1 cellular context compared by ENCODE assay signal in the genomic region with DNA sequence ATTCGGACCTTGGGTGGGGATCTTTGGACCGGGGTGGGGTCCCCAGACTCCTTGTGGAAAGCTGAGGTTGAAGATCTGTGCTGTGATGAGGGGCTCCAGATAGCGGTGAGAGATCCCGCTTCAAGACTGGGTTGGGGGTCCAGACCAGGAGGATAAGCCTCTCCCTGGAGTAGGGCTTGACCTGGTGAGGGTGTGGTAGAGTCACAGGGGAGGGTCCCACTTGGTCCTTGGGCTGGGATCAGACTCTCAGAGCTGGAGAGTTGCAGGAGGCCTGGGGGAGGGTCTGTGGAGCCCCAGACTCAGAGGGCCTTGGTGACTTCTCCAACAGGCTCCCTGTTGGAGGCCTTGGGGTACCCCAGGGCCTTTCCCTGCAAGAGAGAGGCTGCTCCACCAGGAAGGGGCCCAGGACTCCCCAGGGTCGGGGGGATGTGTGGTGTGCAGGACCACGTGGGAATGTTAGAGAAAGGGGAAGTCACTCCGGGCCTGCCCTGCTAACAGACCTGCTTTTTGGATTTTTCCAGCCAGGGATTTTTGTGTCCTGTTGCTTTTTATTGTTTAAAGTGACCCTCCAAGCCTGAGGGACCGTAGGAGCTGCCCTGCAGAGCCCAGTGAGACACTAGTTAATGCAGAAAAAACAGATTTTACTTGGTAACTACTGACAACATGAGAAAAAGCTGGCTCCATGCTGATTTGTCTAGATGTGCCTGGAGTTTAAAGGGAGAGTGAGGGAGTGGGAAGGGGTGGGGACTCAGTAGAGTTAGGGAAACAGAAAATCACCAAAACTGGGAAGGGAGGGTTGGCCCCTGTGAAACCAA.
TF ChIP-seq lines count a peak whose summit lies in the region.

No MANE protein-coding gene starts in this region.

TF ChIP-seq in K562, 482 proteins besides CTCF, POLR2A, EP300 and RAD21 (continued from another document and continues in another):
- TF ChIP-seq ZNF165 (CRISPR knock-in tag; IDR thresholded peaks at IDR 0.05; ENCODE audit: borderline replicate concordance) = peak; percentile 85; the same call in 1 of the 2 replicates
- peak; percentile 25; the same call in 1 of the 2 replicates for TF ChIP-seq HDAC8 (tag; IDR thresholded peaks at IDR 0.05)
- TF ChIP-seq DMBX1 (CRISPR knock-in tag; IDR thresholded peaks at IDR 0.05; ENCODE audit: borderline replicate concordance) = peak; percentile 72; the same call in 1 of the 2 replicates
- no peak; the same call in 1 of the 2 replicates for TF ChIP-seq NR2F6 (CRISPR knock-in tag; IDR thresholded peaks at IDR 0.05)
- TF ChIP-seq ZNF79 (CRISPR knock-in tag; IDR thresholded peaks at IDR 0.05; ENCODE audit: low read depth) = 0 out of 2 replicates have a peak, but pooled peaks have one; percentile 37
- no peak for TF ChIP-seq ESRRB (CRISPR knock-in tag; IDR thresholded peaks at IDR 0.05; ENCODE audit: borderline replicate concordance)
- TF ChIP-seq MECOM (CRISPR knock-in tag; IDR thresholded peaks at IDR 0.05) = 0 out of 2 replicates have a peak, but pooled peaks have one; percentile 28
- peak; percentile 80; the same call in 1 of the 2 replicates for TF ChIP-seq ZNF695 (CRISPR knock-in tag; IDR thresholded peaks at IDR 0.05)
- TF ChIP-seq, protein P1, sequence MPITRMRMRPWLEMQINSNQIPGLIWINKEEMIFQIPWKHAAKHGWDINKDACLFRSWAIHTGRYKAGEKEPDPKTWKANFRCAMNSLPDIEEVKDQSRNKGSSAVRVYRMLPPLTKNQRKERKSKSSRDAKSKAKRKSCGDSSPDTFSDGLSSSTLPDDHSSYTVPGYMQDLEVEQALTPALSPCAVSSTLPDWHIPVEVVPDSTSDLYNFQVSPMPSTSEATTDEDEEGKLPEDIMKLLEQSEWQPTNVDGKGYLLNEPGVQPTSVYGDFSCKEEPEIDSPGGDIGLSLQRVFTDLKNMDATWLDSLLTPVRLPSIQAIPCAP (CRISPR knock-in tag; IDR thresholded peaks at IDR 0.05; ENCODE audit: borderline replicate concordance) = no peak
- no peak for TF ChIP-seq ZEB2 (IDR thresholded peaks at IDR 0.05)
- no peak for TF ChIP-seq SLC30A9 (CRISPR knock-in tag; IDR thresholded peaks at IDR 0.05)
- TF ChIP-seq, protein P2, sequence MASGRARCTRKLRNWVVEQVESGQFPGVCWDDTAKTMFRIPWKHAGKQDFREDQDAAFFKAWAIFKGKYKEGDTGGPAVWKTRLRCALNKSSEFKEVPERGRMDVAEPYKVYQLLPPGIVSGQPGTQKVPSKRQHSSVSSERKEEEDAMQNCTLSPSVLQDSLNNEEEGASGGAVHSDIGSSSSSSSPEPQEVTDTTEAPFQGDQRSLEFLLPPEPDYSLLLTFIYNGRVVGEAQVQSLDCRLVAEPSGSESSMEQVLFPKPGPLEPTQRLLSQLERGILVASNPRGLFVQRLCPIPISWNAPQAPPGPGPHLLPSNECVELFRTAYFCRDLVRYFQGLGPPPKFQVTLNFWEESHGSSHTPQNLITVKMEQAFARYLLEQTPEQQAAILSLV (tag; IDR thresholded peaks at IDR 0.05) = 0 out of 2 replicates have a peak, but pooled peaks have one; percentile 5
- TF ChIP-seq WHSC1 (IDR thresholded peaks at IDR 0.05; ENCODE audit: low read length) = peak; percentile 80
- no peak for TF ChIP-seq NELFE (IDR thresholded peaks at IDR 0.05; ENCODE audit: insufficient read depth, insufficient read length)
- TF ChIP-seq ZBTB1 (CRISPR knock-in tag; IDR thresholded peaks at IDR 0.05; ENCODE audit: borderline replicate concordance, low read depth) = no peak
- peak; percentile 50; the same call in 1 of the 2 replicates for TF ChIP-seq ZNF133 (CRISPR knock-in tag; IDR thresholded peaks at IDR 0.05)
- peak; percentile 85 for TF ChIP-seq MXI1 (IDR thresholded peaks at IDR 0.05; ENCODE audit: low read depth, low read length)
- no peak for TF ChIP-seq ARID3A (IDR thresholded peaks at IDR 0.05; ENCODE audit: borderline replicate concordance, low read depth, low read length)
- TF ChIP-seq PTBP1 (IDR thresholded peaks at IDR 0.05; ENCODE audit: low read depth, low read length) = 0 out of 2 replicates have a peak, but pooled peaks have one; percentile 81
- no peak for TF ChIP-seq KLF13 (tag; IDR thresholded peaks at IDR 0.05; ENCODE audit: borderline replicate concordance, low read depth)
- TF ChIP-seq ZBTB17 (CRISPR knock-in tag; IDR thresholded peaks at IDR 0.05) = peak; percentile 84
- peak; percentile 46; the same call in 1 of the 2 replicates for TF ChIP-seq TCF15 (CRISPR knock-in tag; IDR thresholded peaks at IDR 0.05)
- peak; percentile 18 for TF ChIP-seq SNRNP70 (optimal IDR thresholded peaks at IDR 0.05; ENCODE audit: low read depth, low read length)
- peak; percentile 13; the same call in 1 of the 2 replicates for TF ChIP-seq ZFP30 (CRISPR knock-in tag; IDR thresholded peaks at IDR 0.05; ENCODE audit: borderline replicate concordance)
- TF ChIP-seq ETV5 (CRISPR knock-in tag; IDR thresholded peaks at IDR 0.05; ENCODE audit: low read depth) = no peak
- peak; percentile 91 for TF ChIP-seq RFX5 (IDR thresholded peaks at IDR 0.05; ENCODE audit: low read depth, low read length)
- TF ChIP-seq ZFPM2 (CRISPR knock-in tag; IDR thresholded peaks at IDR 0.05) = 0 out of 2 replicates have a peak, but pooled peaks have one; percentile 24
- 0 out of 2 replicates have a peak, but pooled peaks have one; percentile 1 for TF ChIP-seq ZNF354B (CRISPR knock-in tag; IDR thresholded peaks at IDR 0.05)
- TF ChIP-seq, protein P3, sequence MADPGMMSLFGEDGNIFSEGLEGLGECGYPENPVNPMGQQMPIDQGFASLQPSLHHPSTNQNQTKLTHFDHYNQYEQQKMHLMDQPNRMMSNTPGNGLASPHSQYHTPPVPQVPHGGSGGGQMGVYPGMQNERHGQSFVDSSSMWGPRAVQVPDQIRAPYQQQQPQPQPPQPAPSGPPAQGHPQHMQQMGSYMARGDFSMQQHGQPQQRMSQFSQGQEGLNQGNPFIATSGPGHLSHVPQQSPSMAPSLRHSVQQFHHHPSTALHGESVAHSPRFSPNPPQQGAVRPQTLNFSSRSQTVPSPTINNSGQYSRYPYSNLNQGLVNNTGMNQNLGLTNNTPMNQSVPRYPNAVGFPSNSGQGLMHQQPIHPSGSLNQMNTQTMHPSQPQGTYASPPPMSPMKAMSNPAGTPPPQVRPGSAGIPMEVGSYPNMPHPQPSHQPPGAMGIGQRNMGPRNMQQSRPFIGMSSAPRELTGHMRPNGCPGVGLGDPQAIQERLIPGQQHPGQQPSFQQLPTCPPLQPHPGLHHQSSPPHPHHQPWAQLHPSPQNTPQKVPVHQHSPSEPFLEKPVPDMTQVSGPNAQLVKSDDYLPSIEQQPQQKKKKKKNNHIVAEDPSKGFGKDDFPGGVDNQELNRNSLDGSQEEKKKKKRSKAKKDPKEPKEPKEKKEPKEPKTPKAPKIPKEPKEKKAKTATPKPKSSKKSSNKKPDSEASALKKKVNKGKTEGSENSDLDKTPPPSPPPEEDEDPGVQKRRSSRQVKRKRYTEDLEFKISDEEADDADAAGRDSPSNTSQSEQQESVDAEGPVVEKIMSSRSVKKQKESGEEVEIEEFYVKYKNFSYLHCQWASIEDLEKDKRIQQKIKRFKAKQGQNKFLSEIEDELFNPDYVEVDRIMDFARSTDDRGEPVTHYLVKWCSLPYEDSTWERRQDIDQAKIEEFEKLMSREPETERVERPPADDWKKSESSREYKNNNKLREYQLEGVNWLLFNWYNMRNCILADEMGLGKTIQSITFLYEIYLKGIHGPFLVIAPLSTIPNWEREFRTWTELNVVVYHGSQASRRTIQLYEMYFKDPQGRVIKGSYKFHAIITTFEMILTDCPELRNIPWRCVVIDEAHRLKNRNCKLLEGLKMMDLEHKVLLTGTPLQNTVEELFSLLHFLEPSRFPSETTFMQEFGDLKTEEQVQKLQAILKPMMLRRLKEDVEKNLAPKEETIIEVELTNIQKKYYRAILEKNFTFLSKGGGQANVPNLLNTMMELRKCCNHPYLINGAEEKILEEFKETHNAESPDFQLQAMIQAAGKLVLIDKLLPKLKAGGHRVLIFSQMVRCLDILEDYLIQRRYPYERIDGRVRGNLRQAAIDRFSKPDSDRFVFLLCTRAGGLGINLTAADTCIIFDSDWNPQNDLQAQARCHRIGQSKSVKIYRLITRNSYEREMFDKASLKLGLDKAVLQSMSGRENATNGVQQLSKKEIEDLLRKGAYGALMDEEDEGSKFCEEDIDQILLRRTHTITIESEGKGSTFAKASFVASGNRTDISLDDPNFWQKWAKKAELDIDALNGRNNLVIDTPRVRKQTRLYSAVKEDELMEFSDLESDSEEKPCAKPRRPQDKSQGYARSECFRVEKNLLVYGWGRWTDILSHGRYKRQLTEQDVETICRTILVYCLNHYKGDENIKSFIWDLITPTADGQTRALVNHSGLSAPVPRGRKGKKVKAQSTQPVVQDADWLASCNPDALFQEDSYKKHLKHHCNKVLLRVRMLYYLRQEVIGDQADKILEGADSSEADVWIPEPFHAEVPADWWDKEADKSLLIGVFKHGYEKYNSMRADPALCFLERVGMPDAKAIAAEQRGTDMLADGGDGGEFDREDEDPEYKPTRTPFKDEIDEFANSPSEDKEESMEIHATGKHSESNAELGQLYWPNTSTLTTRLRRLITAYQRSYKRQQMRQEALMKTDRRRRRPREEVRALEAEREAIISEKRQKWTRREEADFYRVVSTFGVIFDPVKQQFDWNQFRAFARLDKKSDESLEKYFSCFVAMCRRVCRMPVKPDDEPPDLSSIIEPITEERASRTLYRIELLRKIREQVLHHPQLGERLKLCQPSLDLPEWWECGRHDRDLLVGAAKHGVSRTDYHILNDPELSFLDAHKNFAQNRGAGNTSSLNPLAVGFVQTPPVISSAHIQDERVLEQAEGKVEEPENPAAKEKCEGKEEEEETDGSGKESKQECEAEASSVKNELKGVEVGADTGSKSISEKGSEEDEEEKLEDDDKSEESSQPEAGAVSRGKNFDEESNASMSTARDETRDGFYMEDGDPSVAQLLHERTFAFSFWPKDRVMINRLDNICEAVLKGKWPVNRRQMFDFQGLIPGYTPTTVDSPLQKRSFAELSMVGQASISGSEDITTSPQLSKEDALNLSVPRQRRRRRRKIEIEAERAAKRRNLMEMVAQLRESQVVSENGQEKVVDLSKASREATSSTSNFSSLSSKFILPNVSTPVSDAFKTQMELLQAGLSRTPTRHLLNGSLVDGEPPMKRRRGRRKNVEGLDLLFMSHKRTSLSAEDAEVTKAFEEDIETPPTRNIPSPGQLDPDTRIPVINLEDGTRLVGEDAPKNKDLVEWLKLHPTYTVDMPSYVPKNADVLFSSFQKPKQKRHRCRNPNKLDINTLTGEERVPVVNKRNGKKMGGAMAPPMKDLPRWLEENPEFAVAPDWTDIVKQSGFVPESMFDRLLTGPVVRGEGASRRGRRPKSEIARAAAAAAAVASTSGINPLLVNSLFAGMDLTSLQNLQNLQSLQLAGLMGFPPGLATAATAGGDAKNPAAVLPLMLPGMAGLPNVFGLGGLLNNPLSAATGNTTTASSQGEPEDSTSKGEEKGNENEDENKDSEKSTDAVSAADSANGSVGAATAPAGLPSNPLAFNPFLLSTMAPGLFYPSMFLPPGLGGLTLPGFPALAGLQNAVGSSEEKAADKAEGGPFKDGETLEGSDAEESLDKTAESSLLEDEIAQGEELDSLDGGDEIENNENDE (IDR thresholded peaks at IDR 0.05; ENCODE audit: low read depth, low read length) = peak; percentile 67
- TF ChIP-seq MAFF (IDR thresholded peaks at IDR 0.05; ENCODE audit: low read length) = peak; percentile 1; the same call in 1 of the 2 replicates
- peak; percentile 3; the same call in 1 of the 2 replicates for TF ChIP-seq CHD2 (IDR thresholded peaks at IDR 0.05; ENCODE audit: low read depth, low read length)
- TF ChIP-seq E2F3 (CRISPR knock-in tag; IDR thresholded peaks at IDR 0.05) = peak; percentile 82
- TF ChIP-seq ZBTB26 (CRISPR knock-in tag; IDR thresholded peaks at IDR 0.05) = peak; percentile 24; the same call in 1 of the 2 replicates
- TF ChIP-seq CC2D1A (IDR thresholded peaks at IDR 0.05) = no peak
- peak in 1 of 2 experiments; percentile 14; a peak in 1 of 4 replicates for TF ChIP-seq MLX (CRISPR knock-in tag; conservative IDR thresholded peaks at IDR 0.05)
- TF ChIP-seq SAP30 (IDR thresholded peaks at IDR 0.05; ENCODE audit: borderline replicate concordance, insufficient read depth, low read depth, low read length, poor library complexity, severe bottlenecking) = peak; percentile 81
- no peak for TF ChIP-seq MTA3 (IDR thresholded peaks at IDR 0.05; ENCODE audit: borderline replicate concordance)
